Comparison of ENCODE assay signal across 8 cellular contexts in the genomic region with DNA sequence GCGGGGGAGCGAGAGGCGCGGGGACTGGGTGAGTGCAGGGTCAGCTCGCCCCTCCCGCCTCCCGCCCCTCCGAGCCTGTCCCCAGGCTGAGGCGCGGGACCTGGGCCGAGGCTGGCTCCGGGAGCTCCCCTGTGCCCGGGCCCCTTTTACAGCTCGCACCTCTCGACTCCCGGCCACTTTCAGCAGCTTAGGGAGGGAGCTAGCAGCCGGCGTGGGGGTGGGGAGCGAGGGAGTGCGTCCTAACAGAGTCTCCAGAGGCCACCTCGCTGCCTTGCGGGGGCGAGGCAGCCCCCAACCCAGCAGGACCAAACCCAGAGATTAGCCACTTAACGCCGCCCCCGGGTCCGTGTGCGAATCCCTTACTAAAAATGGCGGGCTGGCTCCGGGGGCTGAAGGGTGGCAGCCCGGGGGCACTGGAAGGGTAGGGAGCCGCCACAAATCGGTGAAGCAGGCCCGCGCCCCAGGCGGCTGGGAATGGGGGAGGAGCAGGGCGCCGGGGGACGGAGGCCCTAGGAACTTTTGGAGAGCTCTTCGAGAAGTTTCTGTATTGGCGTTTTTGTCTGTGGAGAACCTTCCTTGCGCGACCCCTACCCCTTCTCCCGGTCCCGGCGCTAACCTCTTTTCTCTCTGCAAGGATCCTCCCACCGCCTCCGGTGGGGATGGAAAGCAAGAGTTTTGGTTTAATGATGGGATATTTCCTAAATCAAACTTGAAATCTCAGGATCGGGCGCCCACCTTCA. TPM values are rescaled to one million over a fixed set of nuclear protein-coding genes. Genes with fewer than 3 reads are reported as not detected.
DNase-seq lines count a peak whose midpoint lies in the region; ATAC-seq and TF ChIP-seq lines count a peak whose summit lies in the region.

No MANE protein-coding gene starts in this region.

- H3K27me3 ChIP-seq in mucosa of stomach (ENCODE audit: control insufficient read depth, insufficient read depth, low read length): peaks cover 92% of the 10 kb centered on the region

- H3K9me3 Mint-ChIP-seq in stimulated activated naive CD8-positive, alpha-beta T cell treated with anti-CD3 and anti-CD28 coated beads, Interleukin-15, amount 100 ng/mL, for 72 hours: no peaks in the 10 kb centered on the region

- ATAC-seq in stimulated activated naive CD8-positive, alpha-beta T cell treated with anti-CD3 and anti-CD28 coated beads, Interleukin-15, amount 100 ng/mL, for 72 hours: peak; percentile 11
- no peak for ATAC-seq in stimulated activated naive CD8-positive, alpha-beta T cell treated with anti-CD3 and anti-CD28 coated beads, Interleukin-15, Interleukin-2, amounts not matched to agents 100 U/mL and 50 U/mL, for 24 hours
- no peak for ATAC-seq in HG02938 (IDR thresholded peaks at IDR 0.05; ENCODE audit: unreplicated experiment)
- ATAC-seq in HG03565 (IDR thresholded peaks at IDR 0.05; ENCODE audit: unreplicated experiment): no peak

- H3K36me3 ChIP-seq in mucosa of stomach (ENCODE audit: control insufficient read depth, insufficient read depth, low read length): no peaks in the 10 kb centered on the region

- H3K4me3 ChIP-seq in choroid plexus epithelial cell (ENCODE audit: low read depth, low read length) (peak overlapping the region; percentile 64), mucosa of stomach (ENCODE audit: low read length) (no peak overlapping the region)

- peak overlapping the region; percentile 19 to 63 for H3K4me3 Mint-ChIP-seq in stimulated activated naive CD8-positive, alpha-beta T cell treated with anti-CD3 and anti-CD28 coated beads, Interleukin-15, amount 100 ng/mL, for 72 hours

- peaks cover 99% of the 10 kb centered on the region for H3K27me3 Mint-ChIP-seq in stimulated activated naive CD8-positive, alpha-beta T cell treated with anti-CD3 and anti-CD28 coated beads, Interleukin-15, amount 100 ng/mL, for 72 hours

- H3K4me1 ChIP-seq in mucosa of stomach (ENCODE audit: control insufficient read depth, insufficient read depth, low read length): peaks cover 20% of the 10 kb centered on the region

- H3K4me1 Mint-ChIP-seq in stimulated activated naive CD8-positive, alpha-beta T cell treated with anti-CD3 and anti-CD28 coated beads, Interleukin-15, amount 100 ng/mL, for 72 hours: peaks cover 68% of the 10 kb centered on the region

- H3K9ac ChIP-seq in mucosa of stomach (ENCODE audit: low read length): peak overlapping the region; percentile 22

- H3K27ac Mint-ChIP-seq in stimulated activated naive CD8-positive, alpha-beta T cell treated with anti-CD3 and anti-CD28 coated beads, Interleukin-15, amount 100 ng/mL, for 72 hours: no peak overlapping the region

- no peak for TF ChIP-seq CTCF in choroid plexus epithelial cell (conservative IDR thresholded peaks at IDR 0.05; ENCODE audit: low read depth, low read length)

- H3K9me3 ChIP-seq in mucosa of stomach (ENCODE audit: control insufficient read depth, low read length): no peaks in the 10 kb centered on the region

- no peak for DNase-seq in stimulated activated naive CD8-positive, alpha-beta T cell treated with anti-CD3 and anti-CD28 coated beads, Interleukin-15, amount 100 ng/mL, for 72 hours
- DNase-seq in stimulated activated naive CD8-positive, alpha-beta T cell treated with anti-CD3 and anti-CD28 coated beads, Interleukin-15, Interleukin-2, amounts not matched to agents 100 U/mL and 50 U/mL, for 24 hours: no peak
- no peak for DNase-seq in choroid plexus epithelial cell (ENCODE audit: low read depth)
- DNase-seq in H4 (ENCODE audit: low spot score): no peak
- DNase-seq in NCI-H1930 (lab: John Stamatoyannopoulos, UW): no peak

RNA-seq across cellular contexts. Expression of gene IRX3, which starts 0.6 kb away (rescaled TPM):
- total RNA-seq in H4 (2014; rRNA removed; shearing (Covaris generic)): 0.64 and 2.6 TPM in 2 replicates
